In the genomic region with DNA sequence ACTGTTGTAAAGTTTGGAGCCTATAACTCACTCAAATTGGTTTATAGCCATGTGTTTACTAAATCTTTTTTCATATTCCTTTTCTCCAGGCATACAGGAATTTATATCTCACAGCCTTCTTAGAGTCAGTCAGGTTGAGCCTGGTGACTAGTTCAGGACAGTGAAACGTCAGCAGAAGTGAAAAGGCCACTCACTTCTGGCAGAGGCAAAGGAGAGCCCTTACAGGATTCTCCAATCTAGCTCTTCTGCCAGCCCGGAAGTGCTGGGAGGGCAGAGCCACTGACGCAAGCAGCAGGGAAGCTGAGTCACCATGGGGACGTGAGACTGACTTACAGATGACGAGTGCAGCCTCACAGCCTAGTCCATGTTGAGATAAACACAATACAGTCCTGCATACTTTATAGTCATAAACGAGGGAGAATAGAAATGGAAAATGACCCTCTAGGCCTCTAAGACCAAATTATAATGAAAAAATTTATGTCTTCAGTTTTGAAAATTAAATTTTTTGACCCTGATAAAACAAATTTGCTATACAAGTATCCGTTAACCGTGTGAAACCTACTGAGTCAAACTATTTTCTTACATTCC, we compare ENCODE assay signal across 8 cellular contexts. TPM values are rescaled to one million over a fixed set of nuclear protein-coding genes. Genes with fewer than 3 reads are reported as not detected.
A peak's percentile ranks its signal among the peaks of the same experiment; 100 is the strongest.
DNase-seq lines count a peak whose midpoint lies in the region; ATAC-seq and TF ChIP-seq lines count a peak whose summit lies in the region.

No MANE protein-coding gene starts in this region.

- H3K36me3 Mint-ChIP-seq in activated T-helper 17 cell treated with anti-CD3 and anti-CD28 coated beads, Interleukin-2, amount 50 U/mL, for 72 hours (ENCODE audit: low read depth) = peaks cover 23% of the 10 kb centered on the region
- no peaks in the 10 kb centered on the region for H3K36me3 Mint-ChIP-seq in natural killer cell treated with Interleukin-12 subunit alpha and Interleukin-12 subunit beta and Interleukin-15 and Interleukin-18, amount 100 ng/mL, for 72 hours

- H3K4me1 Mint-ChIP-seq in activated T-helper 17 cell treated with anti-CD3 and anti-CD28 coated beads, Interleukin-2, amount 50 U/mL, for 72 hours = peaks cover 28% of the 10 kb centered on the region
- peaks cover 29 to 36% of the 10 kb centered on the region in 2 donors for H3K4me1 Mint-ChIP-seq in natural killer cell treated with Interleukin-12 subunit alpha and Interleukin-12 subunit beta and Interleukin-15 and Interleukin-18, amount 100 ng/mL, for 72 hours (ENCODE audit: low read depth in 2 of 2)

- H3K9me3 Mint-ChIP-seq in activated T-helper 17 cell treated with anti-CD3 and anti-CD28 coated beads, Interleukin-2, amount 50 U/mL, for 72 hours = no peaks in the 10 kb centered on the region
- H3K9me3 Mint-ChIP-seq in natural killer cell treated with Interleukin-12 subunit alpha and Interleukin-12 subunit beta and Interleukin-15 and Interleukin-18, amount 100 ng/mL, for 72 hours = no peaks in the 10 kb centered on the region

- H3K9me3 ChIP-seq in KOPT-K1 (ENCODE audit: insufficient read depth, low read length, poor library complexity, severe bottlenecking) = no peaks in the 10 kb centered on the region

- peak; percentile 57 for ATAC-seq in GM21526 (IDR thresholded peaks at IDR 0.05; ENCODE audit: low FRiP score, unreplicated experiment)
- ATAC-seq in activated T-helper 17 cell treated with anti-CD3 and anti-CD28 coated beads, Interleukin-2, amount 50 U/mL, for 72 hours (replicated peaks) = peak; percentile 93
- ATAC-seq in natural killer cell treated with Interleukin-12 subunit alpha and Interleukin-12 subunit beta and Interleukin-15 and Interleukin-18, amount 100 ng/mL, for 72 hours = peak; percentile 87 to 90

- peak; percentile 98 for DNase-seq in COLO829 (ENCODE audit: low spot score)
- peak; percentile 98 for DNase-seq in RPMI7951 (ENCODE audit: low read depth)
- peak; percentile 100 for DNase-seq in fibroblast of mammary gland (ENCODE audit: low read depth)
- DNase-seq in natural killer cell treated with Interleukin-12 subunit alpha and Interleukin-12 subunit beta and Interleukin-15 and Interleukin-18, amount 100 ng/mL, for 72 hours (ENCODE audit: low spot score) = peak; percentile 94
- DNase-seq in stimulated activated naive CD4-positive, alpha-beta T cell (lab: John Stamatoyannopoulos, UW) = peak; percentile 50 to 67 (median 54)

- H3K36me3 ChIP-seq in KOPT-K1 (ENCODE audit: insufficient read depth, low read length) = no peaks in the 10 kb centered on the region

- H3K27ac ChIP-seq in KOPT-K1 (ENCODE audit: low read depth, low read length, poor library complexity, severe bottlenecking) = peak overlapping the region; percentile 36

- peak overlapping the region; percentile 95 for H3K4me3 Mint-ChIP-seq in activated T-helper 17 cell treated with anti-CD3 and anti-CD28 coated beads, Interleukin-2, amount 50 U/mL, for 72 hours
- peak overlapping the region; percentile 61 for H3K4me3 Mint-ChIP-seq in natural killer cell treated with Interleukin-12 subunit alpha and Interleukin-12 subunit beta and Interleukin-15 and Interleukin-18, amount 100 ng/mL, for 72 hours

- H3K27ac Mint-ChIP-seq in activated T-helper 17 cell treated with anti-CD3 and anti-CD28 coated beads, Interleukin-2, amount 50 U/mL, for 72 hours = peak overlapping the region; percentile 90
- peak overlapping the region; percentile 90 to 96 for H3K27ac Mint-ChIP-seq in natural killer cell treated with Interleukin-12 subunit alpha and Interleukin-12 subunit beta and Interleukin-15 and Interleukin-18, amount 100 ng/mL, for 72 hours

- no peak overlapping the region for H3K4me3 ChIP-seq in fibroblast of mammary gland (ENCODE audit: control insufficient read depth, low read depth, low read length)

- no peak for TF ChIP-seq CTCF in fibroblast of mammary gland (conservative IDR thresholded peaks at IDR 0.05; ENCODE audit: control insufficient read depth, insufficient read depth, low read depth, low read length)

- H3K27me3 Mint-ChIP-seq in activated T-helper 17 cell treated with anti-CD3 and anti-CD28 coated beads, Interleukin-2, amount 50 U/mL, for 72 hours = no peaks in the 10 kb centered on the region
- no peaks in the 10 kb centered on the region for H3K27me3 Mint-ChIP-seq in natural killer cell treated with Interleukin-12 subunit alpha and Interleukin-12 subunit beta and Interleukin-15 and Interleukin-18, amount 100 ng/mL, for 72 hours

RNA-seq across cellular contexts. Expression of a gene that starts 1.3 kb away (rescaled TPM):
- total RNA-seq in RPMI7951 (2014; rRNA removed; shearing (Covaris generic)) = 0.12 TPM in 1 of 2 replicates, not detected in the other
- total RNA-seq in activated T-helper 17 cell treated with anti-CD3 and anti-CD28 coated beads, Interleukin-2, amount 50 U/mL, for 72 hours = under 1 TPM; 0.11 to 0.87 TPM
- total RNA-seq in natural killer cell treated with Interleukin-12 subunit alpha and Interleukin-12 subunit beta and Interleukin-15 and Interleukin-18, amount 100 ng/mL, for 72 hours = under 1 TPM; 0.20 to 0.31 TPM

RNA-seq across cellular contexts. Expression of a gene that starts 1.4 kb away (rescaled TPM):
- total RNA-seq in RPMI7951 (2014; rRNA removed; shearing (Covaris generic)) = 70.4 and 81.7 TPM in 2 replicates
- 10 to 100 TPM; 41.1 to 57.6 TPM for total RNA-seq in activated T-helper 17 cell treated with anti-CD3 and anti-CD28 coated beads, Interleukin-2, amount 50 U/mL, for 72 hours
- total RNA-seq in natural killer cell treated with Interleukin-12 subunit alpha and Interleukin-12 subunit beta and Interleukin-15 and Interleukin-18, amount 100 ng/mL, for 72 hours = 10 to 100 TPM; 61.4 to 62.4 TPM

RNA-seq across cellular contexts. Expression of a gene that starts 53.9 kb away (rescaled TPM):
- 0.24 and 0.39 TPM in 2 replicates for total RNA-seq in RPMI7951 (2014; rRNA removed; shearing (Covaris generic))
- total RNA-seq in activated T-helper 17 cell treated with anti-CD3 and anti-CD28 coated beads, Interleukin-2, amount 50 U/mL, for 72 hours = 10 to 100 TPM in 1 of 2 donors, 1 to 10 TPM in 1; 2.6 to 16.9 TPM
- total RNA-seq in natural killer cell treated with Interleukin-12 subunit alpha and Interleukin-12 subunit beta and Interleukin-15 and Interleukin-18, amount 100 ng/mL, for 72 hours = 10 to 100 TPM in 1 of 2 donors, 1 to 10 TPM in 1; 6.9 to 19.8 TPM
